ENCODE assay signal across 12 cellular contexts in the genomic region with DNA sequence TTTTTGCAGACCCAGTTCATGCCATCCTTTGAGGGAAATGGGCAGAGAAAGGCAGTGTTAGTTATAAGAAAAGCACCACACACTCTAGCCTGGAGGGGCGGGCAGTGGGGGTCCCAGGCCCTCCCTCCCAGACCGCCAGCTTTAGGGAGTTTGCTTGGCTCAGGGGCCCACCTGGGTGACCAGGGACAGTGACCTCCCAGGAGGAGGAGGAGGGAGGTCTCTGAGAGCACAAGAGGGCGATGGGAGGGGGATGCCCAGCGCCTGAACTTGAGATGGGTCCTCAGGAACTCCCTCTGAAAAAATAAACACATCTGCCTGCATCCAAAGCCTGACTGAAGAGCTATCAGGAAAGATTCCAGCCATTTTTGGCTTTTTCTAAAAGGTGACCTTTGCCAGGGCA. TPM values are rescaled to one million over a fixed set of nuclear protein-coding genes. Genes with fewer than 3 reads are reported as not detected.
DNase-seq lines count a peak whose midpoint lies in the region; ATAC-seq, FAIRE-seq and TF ChIP-seq lines count a peak whose summit lies in the region.
"Had no signal": no experiment of that assay in that cellular context is flagged by ENCODE, and none has a peak within 500 bp of the region (broad histone marks: within the 10 kb centered on the region; RNA-seq: fewer than 3 reads in every experiment).

No MANE protein-coding gene starts in this region.

- no peaks in the 10 kb centered on the region for H3K9me3 ChIP-seq in lower lobe of right lung

- peak overlapping the region; percentile 82 for H3K27ac ChIP-seq in lower lobe of right lung

- no peak overlapping the region for H3K4me3 Mint-ChIP-seq in stimulated activated memory B cell treated with anti-CD40 and anti-IgM and Interleukin-4, amounts not matched to agents 10 μg/mL and 1 μg/mL and 100 μg/mL, for 72 hours
- H3K4me3 Mint-ChIP-seq: T-helper 1 cell treated with Interleukin-12 subunit alpha and Interleukin-12 subunit beta and Interleukin-4 antibody, amounts not matched to agents 30 μg/mL and 1 μg/mL, for 36 hours had no signal

- DNase-seq in GM13977 (ENCODE audit: low spot score) (peak; percentile 3), lower lobe of right lung (no peak), DMS79 treated with DMSO at 0.1 percent for 48 hours (lab: John Stamatoyannopoulos, UW) (no peak), NCI-H2227 (lab: John Stamatoyannopoulos, UW; ENCODE audit: unreplicated experiment) (no peak), NCI-H345 (lab: John Stamatoyannopoulos, UW) (no peak), KBM-7 (no peak)
- DNase-seq: NCI-H1092 treated with DMSO at 0.1 percent for 48 hours, small intestine had no signal

- no peaks in the 10 kb centered on the region for H3K36me3 ChIP-seq in lower lobe of right lung

- peaks cover 1% of the 10 kb centered on the region for H3K36me3 Mint-ChIP-seq in stimulated activated memory B cell treated with anti-CD40 and anti-IgM and Interleukin-4, amounts not matched to agents 10 μg/mL and 1 μg/mL and 100 μg/mL, for 72 hours

- FAIRE-seq in TTC549 (lab: Jason Lieb, UNC) = peak; percentile 52
- FAIRE-seq: small intestine had no signal

- intact Hi-C loops in lower lobe of right lung (cut with DNase I) = no loop called here

- TF ChIP-seq CTCF in GM13977 (IDR thresholded peaks at IDR 0.05; ENCODE audit: extremely low read depth, insufficient read depth, missing control alignments) (no peak), lower lobe of right lung (IDR thresholded peaks at IDR 0.05) (no peak)

- no peaks in the 10 kb centered on the region for H3K27me3 Mint-ChIP-seq in stimulated activated memory B cell treated with anti-CD40 and anti-IgM and Interleukin-4, amounts not matched to agents 10 μg/mL and 1 μg/mL and 100 μg/mL, for 72 hours

- H3K4me1 ChIP-seq in lower lobe of right lung = peaks cover 72% of the 10 kb centered on the region

- ATAC-seq in lower lobe of right lung = no peak
- ATAC-seq in stimulated activated memory B cell treated with anti-CD40 and anti-IgM and Interleukin-4, amounts not matched to agents 10 μg/mL and 1 μg/mL and 100 μg/mL, for 72 hours = no peak
- ATAC-seq: esophagus mucosa had no signal

- H3K4me3 ChIP-seq in lower lobe of right lung = no peak overlapping the region

- peak overlapping the region; percentile 48 for H3K27ac Mint-ChIP-seq in stimulated activated memory B cell treated with anti-CD40 and anti-IgM and Interleukin-4, amounts not matched to agents 10 μg/mL and 1 μg/mL and 100 μg/mL, for 72 hours
- H3K27ac Mint-ChIP-seq: T-helper 1 cell treated with Interleukin-12 subunit alpha and Interleukin-12 subunit beta and Interleukin-4 antibody, amounts not matched to agents 30 μg/mL and 1 μg/mL, for 36 hours had no signal

- H3K4me1 Mint-ChIP-seq in stimulated activated memory B cell treated with anti-CD40 and anti-IgM and Interleukin-4, amounts not matched to agents 10 μg/mL and 1 μg/mL and 100 μg/mL, for 72 hours = peaks cover 36% of the 10 kb centered on the region

- in situ Hi-C loops in GM13977 (cut with MboI; ENCODE audit: low pct_unique_long_range_greater_than_20kb, low sequenced_read_pairs, unreplicated experiment) (no loop called here), KBM-7 (cut with MboI; ENCODE audit: low pct_unique_long_range_greater_than_20kb, low sequenced_read_pairs) (no loop called here)

- H3K9me3 Mint-ChIP-seq in stimulated activated memory B cell treated with anti-CD40 and anti-IgM and Interleukin-4, amounts not matched to agents 10 μg/mL and 1 μg/mL and 100 μg/mL, for 72 hours = no peaks in the 10 kb centered on the region
- H3K9me3 Mint-ChIP-seq: T-helper 1 cell treated with Interleukin-12 subunit alpha and Interleukin-12 subunit beta and Interleukin-4 antibody, amounts not matched to agents 30 μg/mL and 1 μg/mL, for 36 hours had no signal

- H3K27me3 ChIP-seq in lower lobe of right lung (ENCODE audit: low read depth) = no peaks in the 10 kb centered on the region

RNA-seq across cellular contexts. Expression of a gene that starts 32.6 kb away (rescaled TPM):
- 142 TPM for total RNA-seq in lower lobe of right lung

RNA-seq across cellular contexts. Expression of a gene that starts 37.3 kb away (rescaled TPM):
- 7.3 TPM for total RNA-seq in lower lobe of right lung

RNA-seq across cellular contexts. Expression of a gene that starts 37.5 kb away (rescaled TPM):
- 10.0 TPM for total RNA-seq in lower lobe of right lung
